Comparison of ENCODE assay signal across 8 cellular contexts in genomic region chr19:41641879-41642485, GRCh38. TPM values are rescaled to one million over a fixed set of nuclear protein-coding genes. Genes with fewer than 3 reads are reported as not detected.
DNase-seq lines count a peak whose midpoint lies in the region; ATAC-seq and TF ChIP-seq lines count a peak whose summit lies in the region.

No MANE protein-coding gene starts in this region.

- no peak for ATAC-seq in HG02571 (IDR thresholded peaks at IDR 0.05; ENCODE audit: unreplicated experiment)
- no peak for ATAC-seq in GM19328 (IDR thresholded peaks at IDR 0.05; ENCODE audit: unreplicated experiment)

- H3K9me3 ChIP-seq in prostate gland: no peaks in the 10 kb centered on the region

- H3K4me3 ChIP-seq in Jurkat, Clone E6-1 (ENCODE audit: low read length): no peak overlapping the region
- H3K4me3 ChIP-seq in prostate gland: no peak overlapping the region

- no peak overlapping the region for H3K27ac ChIP-seq in prostate gland

- 8% methylated on average over 6 of the region's 6 CpGs for WGBS in prostate gland

- no peaks in the 10 kb centered on the region for H3K4me1 ChIP-seq in prostate gland (replicated peaks)

- H3K27me3 ChIP-seq in prostate gland (replicated peaks; ENCODE audit: insufficient read depth): no peaks in the 10 kb centered on the region

- intact Hi-C loops in prostate gland (cut with DNase I): no loop called here

- no peaks in the 10 kb centered on the region for H3K36me3 ChIP-seq in prostate gland

- DNase-seq in D341Med (ENCODE audit: low spot score) (peak; percentile 86), RPMI7951 (ENCODE audit: low read depth) (peak; percentile 49), globus pallidus (ENCODE audit: low spot score) (peak; percentile 38), prostate gland (ENCODE audit: low spot score) (peak; percentile 67)
- peak; percentile 50 for DNase-seq in Jurkat, Clone E6-1 (ENCODE audit: low read depth, low spot score)
- DNase-seq in activated gamma-delta T cell treated with anti-CD3 and anti-CD28 coated beads, Interleukin-2, amount 50 U/mL, for 16 hours (ENCODE audit: low read depth): peak; percentile 65

- peak; percentile 59 to 88 (median 81) for TF ChIP-seq CTCF in prostate gland (IDR thresholded peaks at IDR 0.05)

- no peak for TF ChIP-seq POLR2A in prostate gland (IDR thresholded peaks at IDR 0.05)

RNA-seq across cellular contexts. Expression of gene CEACAM4, which starts 15.1 kb away (rescaled TPM):
- polyA plus RNA-seq in Jurkat, Clone E6-1 (2012; ENCODE audit: insufficient read depth, insufficient read length): not detected
- total RNA-seq in RPMI7951 (2014; rRNA removed; shearing (Covaris generic)): not detected in 2 replicates
- 1 to 10 TPM in 1 of 2 donors, under 1 TPM in 1; 0.59 to 1.0 TPM for total RNA-seq in prostate gland

RNA-seq across cellular contexts. Expression of gene CEACAM7, which starts 46.1 kb away (rescaled TPM):
- polyA plus RNA-seq in Jurkat, Clone E6-1 (2012; ENCODE audit: insufficient read depth, insufficient read length): not detected
- not detected in 2 replicates for total RNA-seq in RPMI7951 (2014; rRNA removed; shearing (Covaris generic))
- not detected for total RNA-seq in prostate gland
